ENCODE assay signal across 15 cellular contexts in genomic region chr6:105482956-105483355, GRCh38.
DNase-seq lines count a peak whose midpoint lies in the region; ATAC-seq and TF ChIP-seq lines count a peak whose summit lies in the region.
"Had no signal": no experiment of that assay in that cellular context is flagged by ENCODE, and none has a peak within 500 bp of the region (broad histone marks: within the 10 kb centered on the region; RNA-seq: fewer than 3 reads in every experiment).

No MANE protein-coding gene starts in this region.

- H3K4me1 ChIP-seq in CD8-positive, alpha-beta T cell (ENCODE audit: insufficient read depth, low read length), result no peaks in the 10 kb centered on the region
- H3K4me1 ChIP-seq in KMS-11 (ENCODE audit: low read depth, poor library complexity, severe bottlenecking) (peaks cover 73% of the 10 kb centered on the region), parathyroid adenoma (no peaks in the 10 kb centered on the region), trophoblast cell (ENCODE audit: control insufficient read depth in 1 of 2, insufficient read depth in 2 of 2, low read length in 2 of 2) (no peaks in the 10 kb centered on the region)
- H3K4me1 ChIP-seq: BE2C had no signal

- H3K27ac ChIP-seq in CD8-positive, alpha-beta T cell (ENCODE audit: low read depth, low read length), result no peak overlapping the region
- H3K27ac ChIP-seq in KMS-11 (peak overlapping the region; percentile 34; the same call in 1 of the 2 replicates), parathyroid adenoma (no peak overlapping the region), trophoblast cell (ENCODE audit: low read depth, low read length) (no peak overlapping the region)

- no peaks in the 10 kb centered on the region for H3K27me3 ChIP-seq in CD8-positive, alpha-beta T cell (ENCODE audit: insufficient read depth, low read length)
- H3K27me3 ChIP-seq in KMS-11 (ENCODE audit: insufficient read depth, low read depth) (no peaks in the 10 kb centered on the region), parathyroid adenoma (ENCODE audit: control insufficient read depth, insufficient read depth, low read length) (no peaks in the 10 kb centered on the region), trophoblast cell (ENCODE audit: insufficient read depth, low read length) (no peaks in the 10 kb centered on the region)
- H3K27me3 ChIP-seq: testis had no signal

- H2AK5ac ChIP-seq in trophoblast cell (ENCODE audit: low read length), result no peak overlapping the region

- no peak overlapping the region for H2BK12ac ChIP-seq in trophoblast cell (ENCODE audit: low read length)

- no peaks in the 10 kb centered on the region for H4K20me1 ChIP-seq in KMS-11 (ENCODE audit: insufficient read depth)

- no peak overlapping the region for H3K18ac ChIP-seq in trophoblast cell (ENCODE audit: low read length)

- no peak overlapping the region for H4K8ac ChIP-seq in trophoblast cell (ENCODE audit: low read depth, low read length)

- H2AFZ ChIP-seq in KMS-11 (ENCODE audit: low read depth) (no peak overlapping the region), parathyroid adenoma (peak overlapping the region; percentile 48), trophoblast cell (ENCODE audit: insufficient read depth, low read length, poor library complexity) (no peak overlapping the region)

- CTCF ChIA-PET in CD8-positive, alpha-beta T cell (lab: Charles Lee), result interaction anchor here (0.8 to 3.8 kb wide), 5 partner anchors 51 to 744 kb away, joined by 3 to 22 read pairs (median 4); no protein-coding TSS in a partner anchor
- CTCF ChIA-PET in activated CD8-positive, alpha-beta T cell treated with anti-CD3 and anti-CD28 coated beads for 36 hours (lab: Charles Lee), result interaction anchor here (1.1 to 3.3 kb wide), 4 partner anchors 25 to 740 kb away, joined by 3 to 21 read pairs (median 8); no protein-coding TSS in a partner anchor

- peak overlapping the region; percentile 71 for H3K4me2 ChIP-seq in KMS-11
- H3K4me2 ChIP-seq in parathyroid adenoma (ENCODE audit: low read length), result no peak overlapping the region
- no peak overlapping the region for H3K4me2 ChIP-seq in trophoblast cell (ENCODE audit: low read length)

- H3K4me1 Mint-ChIP-seq in CD8-positive, alpha-beta T cell (ENCODE audit: low read depth), result peaks cover 24% of the 10 kb centered on the region
- H3K4me1 Mint-ChIP-seq in activated CD8-positive, alpha-beta T cell treated with anti-CD3 and anti-CD28 coated beads for 36 hours (ENCODE audit: low read depth), result peaks cover 19% of the 10 kb centered on the region

- H3K9me3 Mint-ChIP-seq in CD8-positive, alpha-beta T cell, result no peaks in the 10 kb centered on the region
- no peaks in the 10 kb centered on the region for H3K9me3 Mint-ChIP-seq in activated CD8-positive, alpha-beta T cell treated with anti-CD3 and anti-CD28 coated beads for 36 hours
- H3K9me3 Mint-ChIP-seq: nephron progenitor cell had no signal

- no peak overlapping the region for H4K91ac ChIP-seq in trophoblast cell (ENCODE audit: low read depth, low read length)

- POLR2A ChIA-PET in CD8-positive, alpha-beta T cell (lab: Charles Lee), result interaction anchor here (0.7 to 2.5 kb wide), 4 partner anchors 30 to 684 kb away, joined by 3 to 8 read pairs (median 4); no protein-coding TSS in a partner anchor
- POLR2A ChIA-PET in activated CD8-positive, alpha-beta T cell treated with anti-CD3 and anti-CD28 coated beads for 36 hours (lab: Charles Lee), result interaction anchor here (1.0 kb wide), 1 partner anchor 24 kb away, joined by 3 read pairs; no protein-coding TSS in a partner anchor

- H3K9me3 ChIP-seq in CD8-positive, alpha-beta T cell (ENCODE audit: low read length), result no peaks in the 10 kb centered on the region
- H3K9me3 ChIP-seq in parathyroid adenoma (ENCODE audit: control insufficient read depth, low read length) (no peaks in the 10 kb centered on the region), trophoblast cell (ENCODE audit: insufficient read depth, low read depth, low read length) (no peaks in the 10 kb centered on the region)
- H3K9me3 ChIP-seq: BE2C, testis had no signal

- H3K4me3 ChIP-seq in CD8-positive, alpha-beta T cell (ENCODE audit: low read depth, low read length), result no peak overlapping the region
- no peak overlapping the region for H3K4me3 ChIP-seq in KMS-11 (IDR thresholded peaks at IDR 0.05; ENCODE audit: insufficient read depth, low read depth, low read length)
- no peak overlapping the region for H3K4me3 ChIP-seq in parathyroid adenoma (ENCODE audit: low read depth, low read length)
- no peak overlapping the region for H3K4me3 ChIP-seq in trophoblast cell (ENCODE audit: low read depth, low read length)
- H3K4me3 ChIP-seq: testis had no signal

- H3K27ac Mint-ChIP-seq in CD8-positive, alpha-beta T cell, result peak overlapping the region; percentile 39
- H3K27ac Mint-ChIP-seq in activated CD8-positive, alpha-beta T cell treated with anti-CD3 and anti-CD28 coated beads for 36 hours, result peak overlapping the region; percentile 18
- H3K27ac Mint-ChIP-seq: nephron progenitor cell, progenitor cell of endocrine pancreas had no signal

- H2BK120ac ChIP-seq in trophoblast cell (ENCODE audit: insufficient read depth, low read length, poor library complexity), result no peak overlapping the region

- H3K4ac ChIP-seq in trophoblast cell (ENCODE audit: low read depth, low read length), result no peak overlapping the region

- H3K9ac ChIP-seq in KMS-11, result no peak overlapping the region
- H3K9ac ChIP-seq in parathyroid adenoma, result no peak overlapping the region
- H3K9ac ChIP-seq in trophoblast cell (ENCODE audit: low read length), result no peak overlapping the region

- H3K79me2 ChIP-seq in KMS-11 (ENCODE audit: insufficient read depth, low read depth), result no peaks in the 10 kb centered on the region
- no peaks in the 10 kb centered on the region for H3K79me2 ChIP-seq in parathyroid adenoma
- H3K79me2 ChIP-seq in trophoblast cell (ENCODE audit: control insufficient read depth, insufficient read depth, low read length, poor library complexity), result no peaks in the 10 kb centered on the region

- peak overlapping the region; percentile 24 for H3K4me3 Mint-ChIP-seq in CD8-positive, alpha-beta T cell
- no peak overlapping the region for H3K4me3 Mint-ChIP-seq in activated CD8-positive, alpha-beta T cell treated with anti-CD3 and anti-CD28 coated beads for 36 hours
- H3K4me3 Mint-ChIP-seq: nephron progenitor cell had no signal

- peaks cover 2% of the 10 kb centered on the region for H3K27me3 Mint-ChIP-seq in CD8-positive, alpha-beta T cell (ENCODE audit: low read depth)
- H3K27me3 Mint-ChIP-seq in activated CD8-positive, alpha-beta T cell treated with anti-CD3 and anti-CD28 coated beads for 36 hours, result peaks cover 12% of the 10 kb centered on the region

- no peak overlapping the region for H3K14ac ChIP-seq in trophoblast cell (ENCODE audit: low read length)

- no peaks in the 10 kb centered on the region for H3K79me1 ChIP-seq in trophoblast cell (ENCODE audit: low read length)

- no CpG with 5 or more reads among the region's 3 CpGs for WGBS in trophoblast cell (ENCODE audit: extremely low coverage, insufficient coverage, insufficient read length)

- H3K23ac ChIP-seq in trophoblast cell (ENCODE audit: low read length), result no peak overlapping the region

- no peaks in the 10 kb centered on the region for H3K36me3 ChIP-seq in CD8-positive, alpha-beta T cell (ENCODE audit: insufficient read depth, low read length)
- H3K36me3 ChIP-seq in KMS-11 (ENCODE audit: insufficient read depth) (no peaks in the 10 kb centered on the region), parathyroid adenoma (ENCODE audit: control insufficient read depth, insufficient read depth, low read length) (no peaks in the 10 kb centered on the region), trophoblast cell (ENCODE audit: control insufficient read depth in 1 of 2, insufficient read depth in 2 of 2, low read length in 2 of 2) (no peaks in the 10 kb centered on the region)
- H3K36me3 ChIP-seq: BE2C had no signal

- H4K12ac ChIP-seq in trophoblast cell (ENCODE audit: low read depth, low read length), result no peak overlapping the region

- no peak overlapping the region for H2BK5ac ChIP-seq in trophoblast cell (ENCODE audit: low read depth, low read length, poor library complexity)

- H3K36me3 Mint-ChIP-seq in CD8-positive, alpha-beta T cell, result no peaks in the 10 kb centered on the region
- no peaks in the 10 kb centered on the region for H3K36me3 Mint-ChIP-seq in activated CD8-positive, alpha-beta T cell treated with anti-CD3 and anti-CD28 coated beads for 36 hours (ENCODE audit: low read depth)

- no peak for DNase-seq in CD8-positive, alpha-beta T cell
- no peak for DNase-seq in activated CD8-positive, alpha-beta T cell treated with anti-CD3 and anti-CD28 coated beads for 36 hours
- DNase-seq in trophoblast cell, result no peak
- DNase-seq in SIG-M5 treated with dmso at 0.1 percent for 504 hours (lab: John Stamatoyannopoulos, UW; ENCODE audit: unreplicated experiment), result no peak
- DNase-seq: activated CD8-positive, alpha-beta memory T cell treated with anti-CD3 and anti-CD28 coated beads, Interleukin-2, amount 50 U/mL, for 4 hours; DMS79; nephron progenitor cell; stimulated activated CD4-positive, alpha-beta T cell treated with anti-CD3 and anti-CD28 coated beads, Interleukin-12 subunit alpha, Interleukin-12 subunit beta, amount 100 ng/mL, for 4 hours; T-helper 17 cell had no signal

- no peak for TF ChIP-seq CTCF in CD8-positive, alpha-beta T cell (IDR thresholded peaks at IDR 0.05)
- no peak for TF ChIP-seq CTCF in KMS-11 (conservative IDR thresholded peaks at IDR 0.05; ENCODE audit: low read depth, low read length)
- no peak for TF ChIP-seq CTCF in activated CD8-positive, alpha-beta T cell treated with anti-CD3 and anti-CD28 coated beads for 36 hours (IDR thresholded peaks at IDR 0.05)
- no peak for TF ChIP-seq CTCF in parathyroid adenoma (IDR thresholded peaks at IDR 0.05)

- ATAC-seq in CD8-positive, alpha-beta T cell, result no peak
- ATAC-seq in activated CD8-positive, alpha-beta T cell treated with anti-CD3 and anti-CD28 coated beads for 36 hours, result no peak
- ATAC-seq in HG02678 (IDR thresholded peaks at IDR 0.05; ENCODE audit: unreplicated experiment), result no peak
- ATAC-seq: T-helper 17 cell had no signal

- intact Hi-C loops in CD8-positive, alpha-beta T cell (cut with DNase I, micrococcal nuclease), result loop anchor here (5.0 to 10.0 kb wide), 4 partner anchors 48 to 604 kb away; partner anchors contain the start of gene PRDM1 (in 1 of the 2)
- intact Hi-C loops in activated CD8-positive, alpha-beta T cell treated with anti-CD3 and anti-CD28 coated beads for 36 hours (cut with micrococcal nuclease), result loop anchor here (10.0 kb wide), 1 partner anchor 162 kb away; no protein-coding TSS in a partner anchor
